ENCODE assay signal across 8 cellular contexts in the genomic region with DNA sequence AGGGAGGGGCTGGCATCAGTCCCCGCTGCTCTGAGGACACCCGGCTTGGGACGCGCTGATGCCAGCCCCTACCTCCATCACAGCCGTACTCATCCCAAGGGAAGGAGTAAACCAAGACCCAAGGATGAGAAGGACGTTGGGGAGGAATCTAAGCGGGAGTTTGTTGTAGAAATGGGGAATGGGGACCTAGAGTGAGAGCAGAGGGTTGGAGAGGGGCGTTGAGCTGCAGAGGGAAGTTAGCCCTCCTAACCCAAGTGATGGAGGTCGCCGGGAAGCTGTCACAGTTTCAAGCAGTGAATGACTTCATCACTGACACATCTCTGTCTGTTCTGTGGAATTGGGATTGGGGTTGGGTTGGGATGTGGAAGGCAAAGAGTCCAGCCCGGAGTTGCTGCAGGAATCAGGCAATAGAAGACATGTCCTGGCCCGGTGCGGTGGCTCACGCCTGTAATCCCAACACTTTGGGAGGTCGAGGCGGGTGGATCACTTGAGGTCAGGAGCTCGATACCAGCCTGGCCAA. TPM values are rescaled to one million over a fixed set of nuclear protein-coding genes. Genes with fewer than 3 reads are reported as not detected.
DNase-seq lines count a peak whose midpoint lies in the region; ATAC-seq and TF ChIP-seq lines count a peak whose summit lies in the region.

No MANE protein-coding gene starts in this region.

- no peaks in the 10 kb centered on the region for H3K27me3 ChIP-seq in heart right ventricle
- no peaks in the 10 kb centered on the region for H3K27me3 ChIP-seq in brain microvascular endothelial cell (replicated peaks)

- TF ChIP-seq CTCF in heart right ventricle (IDR thresholded peaks at IDR 0.05): no peak
- no peak for TF ChIP-seq CTCF in brain microvascular endothelial cell (IDR thresholded peaks at IDR 0.05; ENCODE audit: low read depth, low read length, missing control alignments)

- H3K4me3 ChIP-seq in heart right ventricle (peak overlapping the region in 8 of 10 donors; percentile 62 to 77 (median 69)), brain microvascular endothelial cell (ENCODE audit: low read depth, low read length) (peak overlapping the region; percentile 59), urinary bladder (ENCODE audit: low read depth, low read length) (peak overlapping the region; percentile 93)

- in situ Hi-C loops in brain microvascular endothelial cell (cut with HindIII; ENCODE audit: low pct_ligation_motif_present, low sequenced_read_pairs): no loop called here

- no peaks in the 10 kb centered on the region for H3K27me3 Mint-ChIP-seq in memory B cell

- H3K27ac Mint-ChIP-seq in memory B cell: peak overlapping the region; percentile 12

- H3K27ac ChIP-seq in heart right ventricle: peak overlapping the region in 4 of 10 donors; percentile 68 to 91 (median 74)
- no peak overlapping the region for H3K27ac ChIP-seq in brain microvascular endothelial cell
- H3K27ac ChIP-seq in urinary bladder (ENCODE audit: low read depth): peak overlapping the region; percentile 90

- peaks cover 0 to 62% (median 3%) of the 10 kb centered on the region in 9 donors for H3K4me1 ChIP-seq in heart right ventricle
- H3K4me1 ChIP-seq in urinary bladder (ENCODE audit: insufficient read depth): no peaks in the 10 kb centered on the region

- H3K4me1 Mint-ChIP-seq in memory B cell: peaks cover 32% of the 10 kb centered on the region

- no peaks in the 10 kb centered on the region for H3K36me3 Mint-ChIP-seq in memory B cell

- H3K4me3 Mint-ChIP-seq in memory B cell: peak overlapping the region; percentile 80

- no peaks in the 10 kb centered on the region for H3K9me3 Mint-ChIP-seq in memory B cell

- DNase-seq in heart right ventricle (no peak), Right ventricle myocardium inferior (ENCODE audit: missing footprints) (no peak), brain microvascular endothelial cell (no peak), memory B cell (ENCODE audit: low spot score in 2 of 2) (no peak), cortex of kidney (lab: John Stamatoyannopoulos, UW) (no peak), NCI-H1092 (lab: John Stamatoyannopoulos, UW) (no peak)

- no peaks in the 10 kb centered on the region for H3K9me3 ChIP-seq in heart right ventricle

- WGBS in heart right ventricle, 2 donors: 61 to 68% methylated on average over 17 of the region's 17 CpGs
- WGBS in urinary bladder: 69% methylated on average over 17 of the region's 17 CpGs

- intact Hi-C loops in heart right ventricle (cut with DNase I) (loop anchor here in 1 of 10 donors (10.0 kb wide), 1 partner anchor 159 kb away; a partner anchor contains a TSS), Right ventricle myocardium inferior (cut with DNase I) (no loop called here)

- H3K36me3 ChIP-seq in heart right ventricle (no peaks in the 10 kb centered on the region), brain microvascular endothelial cell (replicated peaks) (no peaks in the 10 kb centered on the region), urinary bladder (ENCODE audit: insufficient read depth) (no peaks in the 10 kb centered on the region)

- ATAC-seq in heart right ventricle (peak in 2 of 8 donors; percentile 6 to 7), Right ventricle myocardium inferior (no peak), memory B cell (ENCODE audit: low read depth) (no peak), HG03432 (IDR thresholded peaks at IDR 0.05; ENCODE audit: unreplicated experiment) (no peak)

RNA-seq across cellular contexts. Expression of a gene that starts 0.8 kb away (rescaled TPM):
- total RNA-seq in heart right ventricle (10 to 100 TPM in 1 of 10 donors, 1 to 10 TPM in 9; 2.2 to 14.7 (median 4.7) TPM), Right ventricle myocardium inferior (8.1 TPM), urinary bladder (19.9 TPM)
- polyA plus RNA-seq in heart right ventricle (1 to 10 TPM; 1.5 to 2.4 TPM), urinary bladder (7.5 TPM)
